In the genomic region with DNA sequence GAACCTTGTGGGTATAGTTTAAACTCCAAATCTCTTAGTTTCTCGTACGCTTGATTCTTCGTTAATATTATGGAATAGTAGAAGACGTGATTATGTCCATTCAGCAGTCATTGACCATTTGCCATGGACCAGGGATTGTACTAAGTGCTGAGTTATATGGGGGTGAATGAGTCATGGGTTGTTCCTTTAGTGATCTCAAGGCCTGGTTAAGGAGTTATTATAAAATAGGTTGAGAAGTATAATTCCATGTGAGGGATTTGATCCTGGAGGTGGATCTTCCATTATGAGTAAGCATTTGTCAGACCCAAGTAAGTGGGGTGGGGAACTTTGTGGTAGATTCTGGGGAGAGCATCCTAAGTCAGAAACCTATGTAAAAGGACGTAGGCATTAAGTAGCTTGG, we compare ENCODE assay signal across 21 cellular contexts. TPM values are rescaled to one million over a fixed set of nuclear protein-coding genes. Genes with fewer than 3 reads are reported as not detected.
DNase-seq lines count a peak whose midpoint lies in the region; ATAC-seq and TF ChIP-seq lines count a peak whose summit lies in the region.
"Had no signal": no experiment of that assay in that cellular context is flagged by ENCODE, and none has a peak within 500 bp of the region (broad histone marks: within the 10 kb centered on the region; RNA-seq: fewer than 3 reads in every experiment).

No MANE protein-coding gene starts in this region.

- H3K4me1 ChIP-seq in SK-N-SH (ENCODE audit: control insufficient read depth in 1 of 2, insufficient read depth in 2 of 2, low read depth in 1 of 2, low read length in 1 of 2): peaks cover 0 to 3% of the 10 kb centered on the region in 2 experiments; a peak in 2 of 4 replicates
- no peaks in the 10 kb centered on the region for H3K4me1 ChIP-seq in neuronal stem cell (ENCODE audit: control insufficient read depth in 2 of 2, insufficient read depth in 1 of 2, low read depth in 1 of 2, low read length in 2 of 2)
- H3K4me1 ChIP-seq: prostate gland had no signal

- CTCF ChIA-PET in SK-N-SH (lab: Yijun Ruan, JAX) (interaction anchor here (0.7 kb wide), 1 partner anchor 335 kb away, joined by 3 read pairs; no protein-coding TSS in a partner anchor), RWPE1 (lab: Yijun Ruan, JAX) (interaction anchor here (0.6 kb wide), 1 partner anchor 327 kb away, joined by 3 read pairs; no protein-coding TSS in a partner anchor)

- no peak overlapping the region for H4K91ac ChIP-seq in neuronal stem cell (ENCODE audit: low read depth, low read length, poor library complexity)

- H3K4me3 ChIP-seq in SK-N-SH (ENCODE audit: low read depth in 2 of 2, low read length in 1 of 2) (no peak overlapping the region), fibroblast of mammary gland (ENCODE audit: control insufficient read depth, low read depth, low read length) (no peak overlapping the region), neuronal stem cell (ENCODE audit: low read length in 2 of 2) (no peak overlapping the region)
- H3K4me3 ChIP-seq: PC-9, prostate gland, spleen, thoracic aorta had no signal

- WGBS in SK-N-SH (ENCODE audit: low lambda C conversion rate): 93% methylated on average over 5 of the region's 5 CpGs
- WGBS in neuronal stem cell (ENCODE audit: extremely low coverage in 2 of 2, insufficient read length in 2 of 2, insufficient replicate concordance in 1 of 2), 2 donors: no CpG with 5 or more reads among the region's 5 CpGs

- H3K9ac ChIP-seq in SK-N-SH: no peak overlapping the region
- H3K9ac ChIP-seq in neuronal stem cell (ENCODE audit: low read depth, low read length, poor library complexity): no peak overlapping the region

- no peak overlapping the region for H3K18ac ChIP-seq in neuronal stem cell (ENCODE audit: low read length)

- H3K27me3 ChIP-seq in SK-N-SH (ENCODE audit: insufficient read depth) (no peaks in the 10 kb centered on the region), neuronal stem cell (ENCODE audit: control insufficient read depth in 3 of 3, insufficient read depth in 3 of 3, low read depth in 1 of 3, low read length in 3 of 3) (no peaks in the 10 kb centered on the region)
- H3K27me3 ChIP-seq: spleen had no signal

- TF ChIP-seq RAD21 in SK-N-SH (IDR thresholded peaks at IDR 0.05; ENCODE audit: low read length): no peak

- no peak overlapping the region for H4K8ac ChIP-seq in neuronal stem cell (ENCODE audit: low read depth, low read length)

- no peak overlapping the region for H2BK5ac ChIP-seq in neuronal stem cell (ENCODE audit: low read length)

- H3K4ac ChIP-seq in neuronal stem cell (ENCODE audit: low read length): no peak overlapping the region

- H3K9me2 ChIP-seq in SK-N-SH: no peaks in the 10 kb centered on the region

- H3K27ac ChIP-seq in SK-N-SH (ENCODE audit: low read depth in 2 of 2, low read length in 1 of 2): no peak overlapping the region
- H3K27ac ChIP-seq in RWPE1: no peak overlapping the region
- no peak overlapping the region for H3K27ac ChIP-seq in neuronal stem cell (replicated peaks; ENCODE audit: low read length)
- H3K27ac ChIP-seq: 22Rv1, HL-60, PC-9, prostate gland, spleen, thoracic aorta had no signal

- no peak; the same call in 1 of the 3 replicates for ATAC-seq in SK-N-SH treated with all-trans-retinoic acid at 6 μM for 48 hours
- no peak for ATAC-seq in GM19455 (IDR thresholded peaks at IDR 0.05; ENCODE audit: unreplicated experiment)
- ATAC-seq: left cardiac atrium had no signal

- no peak overlapping the region for H2BK15ac ChIP-seq in neuronal stem cell (ENCODE audit: low read length)

- POLR2A ChIA-PET in SK-N-SH (lab: Yijun Ruan, JAX) (no interaction called here), RWPE1 (lab: Yijun Ruan, JAX; ENCODE audit: low non-redundant PET) (no interaction called here)

- peaks cover 95% of the 10 kb centered on the region for H3K79me2 ChIP-seq in SK-N-SH (ENCODE audit: insufficient read depth)

- peaks cover 25 to 49% of the 10 kb centered on the region in 2 experiments for H3K36me3 ChIP-seq in SK-N-SH (replicated peaks in 1 of 2; ENCODE audit: control insufficient read depth in 1 of 2, insufficient read depth in 2 of 2, low read length in 1 of 2)
- peaks cover 4 to 71% of the 10 kb centered on the region in 2 donors for H3K36me3 ChIP-seq in neuronal stem cell (replicated peaks in 1 of 2; ENCODE audit: control insufficient read depth in 2 of 2, insufficient read depth in 2 of 2, low read length in 2 of 2)
- H3K36me3 ChIP-seq: prostate gland, thoracic aorta had no signal

- H4K20me1 ChIP-seq in SK-N-SH (ENCODE audit: insufficient read depth): peaks cover 18% of the 10 kb centered on the region

- H2AK5ac ChIP-seq in neuronal stem cell (ENCODE audit: low read depth, low read length): no peak overlapping the region

- DNase-seq in SK-N-SH (no peak), RWPE1 (ENCODE audit: low spot score) (peak; percentile 0), fibroblast of mammary gland (ENCODE audit: low read depth) (peak; percentile 86), stromal cell of bone marrow (ENCODE audit: low read depth) (peak; percentile 25), NCI-H2081 treated with DMSO at 0.1 percent for 48 hours (lab: John Stamatoyannopoulos, UW) (no peak), neuronal stem cell (ENCODE audit: low spot score) (no peak)
- DNase-seq: activated CD4-positive, alpha-beta T cell treated with anti-CD3 and anti-CD28 coated beads for 4 hours; amygdala; effector memory CD4-positive, alpha-beta T cell; KBM-7; left cardiac atrium; NCI-H1092 treated with DMSO at 0.1 percent for 48 hours; NCI-H774; PC-9; spleen had no signal

- H2AFZ ChIP-seq in SK-N-SH (ENCODE audit: low read depth): no peak overlapping the region
- no peak overlapping the region for H2AFZ ChIP-seq in neuronal stem cell (ENCODE audit: low read length)
- H2AFZ ChIP-seq: PC-9 had no signal

- H3K4me2 ChIP-seq in SK-N-SH: no peak overlapping the region
- no peak overlapping the region for H3K4me2 ChIP-seq in neuronal stem cell (ENCODE audit: insufficient read depth, low read length, poor library complexity, severe bottlenecking)
- H3K4me2 ChIP-seq: PC-9 had no signal

- H3K23ac ChIP-seq in neuronal stem cell (ENCODE audit: low read depth, low read length, poor library complexity): no peak overlapping the region

- H3K9me3 ChIP-seq in SK-N-SH (peaks cover 10% of the 10 kb centered on the region), neuronal stem cell (replicated peaks in 1 of 2; ENCODE audit: control insufficient read depth in 2 of 2, insufficient read depth in 1 of 2, low read depth in 1 of 2, low read length in 2 of 2) (peaks cover 1 to 18% of the 10 kb centered on the region in 2 donors)
- H3K9me3 ChIP-seq: prostate gland, thoracic aorta had no signal

- peaks cover 23% of the 10 kb centered on the region for H3F3A ChIP-seq in SK-N-SH (replicated peaks; ENCODE audit: insufficient read depth)

- no peak overlapping the region for H2BK120ac ChIP-seq in neuronal stem cell (ENCODE audit: low read depth, low read length)

- no peak for TF ChIP-seq EP300 in SK-N-SH (IDR thresholded peaks at IDR 0.05; ENCODE audit: borderline replicate concordance in 1 of 2, low read depth in 1 of 2, low read length in 1 of 2)

- no peak overlapping the region for H2BK12ac ChIP-seq in neuronal stem cell (ENCODE audit: low read length)

- H3K14ac ChIP-seq in neuronal stem cell (ENCODE audit: low read length): no peak overlapping the region

- peaks cover 2% of the 10 kb centered on the region for H3K79me1 ChIP-seq in neuronal stem cell (ENCODE audit: low read depth, low read length)

- TF ChIP-seq CTCF in SK-N-SH (IDR thresholded peaks at IDR 0.05): no peak
- no peak for TF ChIP-seq CTCF in RWPE1 (conservative IDR thresholded peaks at IDR 0.05; ENCODE audit: low read depth)
- no peak for TF ChIP-seq CTCF in fibroblast of mammary gland (conservative IDR thresholded peaks at IDR 0.05; ENCODE audit: control insufficient read depth, insufficient read depth, low read depth, low read length)

TF ChIP-seq in SK-N-SH, 30 proteins besides CTCF, POLR2A, EP300 and RAD21:
- TF ChIP-seq JUND (IDR thresholded peaks at IDR 0.05) (peak; percentile 27; the same call in 1 of the 2 replicates), TCF12 (IDR thresholded peaks at IDR 0.05) (no peak), FOSL2 (IDR thresholded peaks at IDR 0.05; ENCODE audit: borderline replicate concordance, low read depth) (peak; percentile 39; the same call in 1 of the 2 replicates)

TF ChIP-seq in SK-N-SH treated with all-trans-retinoic acid at 6 μM for 48 hours, 23 proteins besides CTCF, POLR2A, EP300 and RAD21 (continues in another document):
- TF ChIP-seq ZFP30 (CRISPR knock-in tag; IDR thresholded peaks at IDR 0.05): no peak
- TF ChIP-seq, protein P1, sequence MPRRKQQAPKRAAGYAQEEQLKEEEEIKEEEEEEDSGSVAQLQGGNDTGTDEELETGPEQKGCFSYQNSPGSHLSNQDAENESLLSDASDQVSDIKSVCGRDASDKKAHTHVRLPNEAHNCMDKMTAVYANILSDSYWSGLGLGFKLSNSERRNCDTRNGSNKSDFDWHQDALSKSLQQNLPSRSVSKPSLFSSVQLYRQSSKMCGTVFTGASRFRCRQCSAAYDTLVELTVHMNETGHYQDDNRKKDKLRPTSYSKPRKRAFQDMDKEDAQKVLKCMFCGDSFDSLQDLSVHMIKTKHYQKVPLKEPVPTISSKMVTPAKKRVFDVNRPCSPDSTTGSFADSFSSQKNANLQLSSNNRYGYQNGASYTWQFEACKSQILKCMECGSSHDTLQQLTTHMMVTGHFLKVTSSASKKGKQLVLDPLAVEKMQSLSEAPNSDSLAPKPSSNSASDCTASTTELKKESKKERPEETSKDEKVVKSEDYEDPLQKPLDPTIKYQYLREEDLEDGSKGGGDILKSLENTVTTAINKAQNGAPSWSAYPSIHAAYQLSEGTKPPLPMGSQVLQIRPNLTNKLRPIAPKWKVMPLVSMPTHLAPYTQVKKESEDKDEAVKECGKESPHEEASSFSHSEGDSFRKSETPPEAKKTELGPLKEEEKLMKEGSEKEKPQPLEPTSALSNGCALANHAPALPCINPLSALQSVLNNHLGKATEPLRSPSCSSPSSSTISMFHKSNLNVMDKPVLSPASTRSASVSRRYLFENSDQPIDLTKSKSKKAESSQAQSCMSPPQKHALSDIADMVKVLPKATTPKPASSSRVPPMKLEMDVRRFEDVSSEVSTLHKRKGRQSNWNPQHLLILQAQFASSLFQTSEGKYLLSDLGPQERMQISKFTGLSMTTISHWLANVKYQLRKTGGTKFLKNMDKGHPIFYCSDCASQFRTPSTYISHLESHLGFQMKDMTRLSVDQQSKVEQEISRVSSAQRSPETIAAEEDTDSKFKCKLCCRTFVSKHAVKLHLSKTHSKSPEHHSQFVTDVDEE (CRISPR knock-in tag; IDR thresholded peaks at IDR 0.05): no peak

RNA-seq across cellular contexts. Expression of a gene that starts 15.4 kb away (rescaled TPM):
- 13.1 TPM in 2 replicates for polyA plus RNA-seq in SK-N-SH (2012; rRNA removed)
- 8.2 and 10.3 TPM in 2 replicates for polyA plus RNA-seq in SK-N-SH (2012; cell fraction: cytosol; rRNA removed)
- polyA plus RNA-seq in SK-N-SH (2012; cell fraction: nucleus; rRNA removed): 46.0 and 76.5 TPM in 2 replicates
- 21.0 TPM for polyA plus RNA-seq in neuronal stem cell (2013, experiment 1 of 2)
- polyA plus RNA-seq in neuronal stem cell (2013, experiment 2 of 2): 22.1 TPM

Comparison
In these comparisons a context has a peak if more than half of its experiments do, and no peak if none do; other contexts are left out.
1. DNase-seq: peak in RWPE1 (single experiment), fibroblast of mammary gland (single experiment) and stromal cell of bone marrow (single experiment); none in SK-N-SH (single experiment), NCI-H2081 treated with DMSO at 0.1 percent for 48 hours (single experiment) and neuronal stem cell (single experiment).